ENCODE assay signal across 1 cellular context in the genomic region with DNA sequence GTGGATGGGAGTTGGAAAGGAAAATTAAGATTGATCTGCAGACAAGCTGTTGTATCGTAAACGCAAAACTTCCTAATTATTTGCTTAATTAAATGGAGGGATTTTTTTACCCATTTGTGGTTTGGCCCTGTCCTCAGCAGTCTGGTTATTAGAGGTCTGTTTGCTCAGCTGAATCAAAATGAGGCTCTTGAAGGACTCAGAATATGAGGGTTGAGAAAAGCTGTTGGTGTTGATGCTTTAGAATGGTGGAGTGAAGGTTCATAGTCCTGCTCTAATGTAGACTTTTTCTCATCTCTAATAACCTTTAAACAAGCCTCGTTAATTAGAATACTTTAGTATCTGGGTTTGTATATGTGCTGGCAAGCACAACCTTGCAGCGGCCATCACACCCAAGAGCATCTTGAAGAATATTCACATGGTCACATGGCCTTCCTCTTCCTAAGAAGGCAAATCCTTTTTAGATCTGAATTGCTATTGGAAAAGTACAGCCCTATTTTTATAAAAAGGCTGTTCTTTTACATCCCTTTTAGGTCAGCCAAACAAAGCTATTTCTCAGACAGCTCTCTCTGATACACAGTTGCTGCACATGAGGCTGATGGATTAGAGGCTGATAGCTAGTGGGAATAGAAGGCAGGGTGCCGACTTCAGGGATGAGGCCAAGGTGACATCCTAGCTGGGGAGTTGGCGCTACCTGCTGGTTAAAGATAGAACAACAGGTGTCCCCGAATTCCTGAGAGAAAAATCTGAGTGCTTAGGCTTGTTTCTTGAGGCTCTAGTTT.
TF ChIP-seq lines count a peak whose summit lies in the region.

No MANE protein-coding gene starts in this region.

TF ChIP-seq in GM12878, 131 proteins besides CTCF, POLR2A, EP300 and RAD21 (continued from another document and continues in another):
- TF ChIP-seq NR2C1 (IDR thresholded peaks at IDR 0.05) (no peak), USF2 (IDR thresholded peaks at IDR 0.05; ENCODE audit: borderline replicate concordance, low read depth, low read length) (no peak), MLLT1 (IDR thresholded peaks at IDR 0.05) (no peak), IKZF1 (conservative IDR thresholded peaks at IDR 0.05) (0 out of 2 replicates have a peak, but pooled peaks have one; percentile 31), PAX8 (IDR thresholded peaks at IDR 0.05) (no peak), SUPT20H (IDR thresholded peaks at IDR 0.05; ENCODE audit: borderline replicate concordance, control insufficient read depth, low read depth, low read length) (no peak), NFXL1 (IDR thresholded peaks at IDR 0.05; ENCODE audit: borderline replicate concordance) (no peak), NR2F1 (conservative IDR thresholded peaks at IDR 0.05) (no peak), POU2F2 (IDR thresholded peaks at IDR 0.05; ENCODE audit: borderline replicate concordance, low read depth, low read length) (0 out of 3 replicates have a peak, but pooled peaks have one; percentile 27), RELA (IDR thresholded peaks at IDR 0.05; ENCODE audit: borderline replicate concordance, partially characterized antibody) (no peak), FOS (IDR thresholded peaks at IDR 0.05; ENCODE audit: borderline replicate concordance, extremely low read depth, insufficient read length) (no peak), YY1 (IDR thresholded peaks at IDR 0.05; ENCODE audit: low read depth, low read length) (peak; percentile 43; the same call in 1 of the 2 replicates), BHLHE40 (IDR thresholded peaks at IDR 0.05; ENCODE audit: borderline replicate concordance in 1 of 2, low read depth in 2 of 2, low read length in 1 of 2) (no peak), ZBED1 (IDR thresholded peaks at IDR 0.05; ENCODE audit: borderline replicate concordance) (0 out of 2 replicates have a peak, but pooled peaks have one; percentile 30), HDAC2 (IDR thresholded peaks at IDR 0.05) (no peak), RCOR1 (conservative IDR thresholded peaks at IDR 0.05; ENCODE audit: low read depth, low read length) (no peak), BCL11A (IDR thresholded peaks at IDR 0.05; ENCODE audit: low read depth, low read length) (no peak), STAT1 (conservative IDR thresholded peaks at IDR 0.05) (no peak), POLR2AphosphoS5 (IDR thresholded peaks at IDR 0.05; ENCODE audit: low read length) (no peak), SRF (IDR thresholded peaks at IDR 0.05; ENCODE audit: low read depth in 2 of 2, low read length in 2 of 2) (no peak), NFIC (IDR thresholded peaks at IDR 0.05; ENCODE audit: low read depth, low read length) (no peak), KLF5 (IDR thresholded peaks at IDR 0.05; ENCODE audit: partially characterized antibody) (peak; percentile 28), FOXM1 (IDR thresholded peaks at IDR 0.05; ENCODE audit: low read depth, low read length) (no peak), CHD2 (IDR thresholded peaks at IDR 0.05; ENCODE audit: borderline replicate concordance, low read depth, low read length) (no peak), BRCA1 (IDR thresholded peaks at IDR 0.05; ENCODE audit: low read depth, low read length) (no peak), RBBP5 (conservative IDR thresholded peaks at IDR 0.05) (no peak), TCF3 (IDR thresholded peaks at IDR 0.05; ENCODE audit: borderline replicate concordance, insufficient read depth, low read depth, low read length) (0 out of 2 replicates have a peak, but pooled peaks have one; percentile 43), ZZZ3 (IDR thresholded peaks at IDR 0.05; ENCODE audit: control insufficient read depth, insufficient read length, low read depth) (no peak), SREBF1 (IDR thresholded peaks at IDR 0.05; ENCODE audit: low read length) (no peak), ATF7 (IDR thresholded peaks at IDR 0.05; ENCODE audit: low read depth) (0 out of 2 replicates have a peak, but pooled peaks have one; percentile 15), YBX1 (IDR thresholded peaks at IDR 0.05) (no peak), ZNF217 (IDR thresholded peaks at IDR 0.05) (no peak), IKZF2 (IDR thresholded peaks at IDR 0.05) (peak in 1 of 2 experiments; percentile 50; a peak in 2 of 4 replicates), TARDBP (IDR thresholded peaks at IDR 0.05; ENCODE audit: borderline replicate concordance) (no peak), ZNF24 (IDR thresholded peaks at IDR 0.05) (no peak), DPF2 (IDR thresholded peaks at IDR 0.05) (no peak), PML (IDR thresholded peaks at IDR 0.05; ENCODE audit: low read length) (no peak), RUNX3 (IDR thresholded peaks at IDR 0.05; ENCODE audit: low read length) (no peak; the same call in 1 of the 2 replicates), SMC3 (IDR thresholded peaks at IDR 0.05; ENCODE audit: borderline replicate concordance, low read length) (peak; percentile 94), SMAD5 (IDR thresholded peaks at IDR 0.05; ENCODE audit: low read depth) (no peak)
- TF ChIP-seq, protein P1, sequence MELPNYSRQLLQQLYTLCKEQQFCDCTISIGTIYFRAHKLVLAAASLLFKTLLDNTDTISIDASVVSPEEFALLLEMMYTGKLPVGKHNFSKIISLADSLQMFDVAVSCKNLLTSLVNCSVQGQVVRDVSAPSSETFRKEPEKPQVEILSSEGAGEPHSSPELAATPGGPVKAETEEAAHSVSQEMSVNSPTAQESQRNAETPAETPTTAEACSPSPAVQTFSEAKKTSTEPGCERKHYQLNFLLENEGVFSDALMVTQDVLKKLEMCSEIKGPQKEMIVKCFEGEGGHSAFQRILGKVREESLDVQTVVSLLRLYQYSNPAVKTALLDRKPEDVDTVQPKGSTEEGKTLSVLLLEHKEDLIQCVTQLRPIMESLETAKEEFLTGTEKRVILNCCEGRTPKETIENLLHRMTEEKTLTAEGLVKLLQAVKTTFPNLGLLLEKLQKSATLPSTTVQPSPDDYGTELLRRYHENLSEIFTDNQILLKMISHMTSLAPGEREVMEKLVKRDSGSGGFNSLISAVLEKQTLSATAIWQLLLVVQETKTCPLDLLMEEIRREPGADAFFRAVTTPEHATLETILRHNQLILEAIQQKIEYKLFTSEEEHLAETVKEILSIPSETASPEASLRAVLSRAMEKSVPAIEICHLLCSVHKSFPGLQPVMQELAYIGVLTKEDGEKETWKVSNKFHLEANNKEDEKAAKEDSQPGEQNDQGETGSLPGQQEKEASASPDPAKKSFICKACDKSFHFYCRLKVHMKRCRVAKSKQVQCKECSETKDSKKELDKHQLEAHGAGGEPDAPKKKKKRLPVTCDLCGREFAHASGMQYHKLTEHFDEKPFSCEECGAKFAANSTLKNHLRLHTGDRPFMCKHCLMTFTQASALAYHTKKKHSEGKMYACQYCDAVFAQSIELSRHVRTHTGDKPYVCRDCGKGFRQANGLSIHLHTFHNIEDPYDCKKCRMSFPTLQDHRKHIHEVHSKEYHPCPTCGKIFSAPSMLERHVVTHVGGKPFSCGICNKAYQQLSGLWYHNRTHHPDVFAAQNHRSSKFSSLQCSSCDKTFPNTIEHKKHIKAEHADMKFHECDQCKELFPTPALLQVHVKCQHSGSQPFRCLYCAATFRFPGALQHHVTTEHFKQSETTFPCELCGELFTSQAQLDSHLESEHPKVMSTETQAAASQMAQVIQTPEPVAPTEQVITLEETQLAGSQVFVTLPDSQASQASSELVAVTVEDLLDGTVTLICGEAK (IDR thresholded peaks at IDR 0.05; ENCODE audit: borderline replicate concordance): no peak
- TF ChIP-seq, protein P2, sequence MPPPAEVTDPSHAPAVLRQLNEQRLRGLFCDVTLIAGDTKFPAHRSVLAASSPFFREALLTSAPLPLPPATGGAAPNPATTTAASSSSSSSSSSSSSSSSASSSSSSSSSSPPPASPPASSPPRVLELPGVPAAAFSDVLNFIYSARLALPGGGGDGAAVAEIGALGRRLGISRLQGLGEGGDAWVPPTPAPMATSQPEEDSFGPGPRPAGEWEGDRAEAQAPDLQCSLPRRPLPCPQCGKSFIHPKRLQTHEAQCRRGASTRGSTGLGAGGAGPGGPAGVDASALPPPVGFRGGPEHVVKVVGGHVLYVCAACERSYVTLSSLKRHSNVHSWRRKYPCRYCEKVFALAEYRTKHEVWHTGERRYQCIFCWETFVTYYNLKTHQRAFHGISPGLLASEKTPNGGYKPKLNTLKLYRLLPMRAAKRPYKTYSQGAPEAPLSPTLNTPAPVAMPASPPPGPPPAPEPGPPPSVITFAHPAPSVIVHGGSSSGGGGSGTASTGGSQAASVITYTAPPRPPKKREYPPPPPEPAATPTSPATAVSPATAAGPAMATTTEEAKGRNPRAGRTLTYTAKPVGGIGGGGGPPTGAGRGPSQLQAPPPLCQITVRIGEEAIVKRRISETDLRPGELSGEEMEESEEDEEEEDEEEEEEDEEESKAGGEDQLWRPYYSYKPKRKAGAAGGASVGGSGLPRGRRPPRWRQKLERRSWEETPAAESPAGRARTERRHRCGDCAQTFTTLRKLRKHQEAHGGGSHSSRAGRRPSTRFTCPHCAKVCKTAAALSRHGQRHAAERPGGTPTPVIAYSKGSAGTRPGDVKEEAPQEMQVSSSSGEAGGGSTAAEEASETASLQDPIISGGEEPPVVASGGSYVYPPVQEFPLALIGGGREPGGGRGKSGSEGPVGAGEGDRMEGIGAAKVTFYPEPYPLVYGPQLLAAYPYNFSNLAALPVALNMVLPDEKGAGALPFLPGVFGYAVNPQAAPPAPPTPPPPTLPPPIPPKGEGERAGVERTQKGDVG (CRISPR knock-in tag; IDR thresholded peaks at IDR 0.05): no peak
- TF ChIP-seq, protein P3, sequence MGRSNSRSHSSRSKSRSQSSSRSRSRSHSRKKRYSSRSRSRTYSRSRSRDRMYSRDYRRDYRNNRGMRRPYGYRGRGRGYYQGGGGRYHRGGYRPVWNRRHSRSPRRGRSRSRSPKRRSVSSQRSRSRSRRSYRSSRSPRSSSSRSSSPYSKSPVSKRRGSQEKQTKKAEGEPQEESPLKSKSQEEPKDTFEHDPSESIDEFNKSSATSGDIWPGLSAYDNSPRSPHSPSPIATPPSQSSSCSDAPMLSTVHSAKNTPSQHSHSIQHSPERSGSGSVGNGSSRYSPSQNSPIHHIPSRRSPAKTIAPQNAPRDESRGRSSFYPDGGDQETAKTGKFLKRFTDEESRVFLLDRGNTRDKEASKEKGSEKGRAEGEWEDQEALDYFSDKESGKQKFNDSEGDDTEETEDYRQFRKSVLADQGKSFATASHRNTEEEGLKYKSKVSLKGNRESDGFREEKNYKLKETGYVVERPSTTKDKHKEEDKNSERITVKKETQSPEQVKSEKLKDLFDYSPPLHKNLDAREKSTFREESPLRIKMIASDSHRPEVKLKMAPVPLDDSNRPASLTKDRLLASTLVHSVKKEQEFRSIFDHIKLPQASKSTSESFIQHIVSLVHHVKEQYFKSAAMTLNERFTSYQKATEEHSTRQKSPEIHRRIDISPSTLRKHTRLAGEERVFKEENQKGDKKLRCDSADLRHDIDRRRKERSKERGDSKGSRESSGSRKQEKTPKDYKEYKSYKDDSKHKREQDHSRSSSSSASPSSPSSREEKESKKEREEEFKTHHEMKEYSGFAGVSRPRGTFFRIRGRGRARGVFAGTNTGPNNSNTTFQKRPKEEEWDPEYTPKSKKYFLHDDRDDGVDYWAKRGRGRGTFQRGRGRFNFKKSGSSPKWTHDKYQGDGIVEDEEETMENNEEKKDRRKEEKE (IDR thresholded peaks at IDR 0.05): no peak
- TF ChIP-seq, protein P4, sequence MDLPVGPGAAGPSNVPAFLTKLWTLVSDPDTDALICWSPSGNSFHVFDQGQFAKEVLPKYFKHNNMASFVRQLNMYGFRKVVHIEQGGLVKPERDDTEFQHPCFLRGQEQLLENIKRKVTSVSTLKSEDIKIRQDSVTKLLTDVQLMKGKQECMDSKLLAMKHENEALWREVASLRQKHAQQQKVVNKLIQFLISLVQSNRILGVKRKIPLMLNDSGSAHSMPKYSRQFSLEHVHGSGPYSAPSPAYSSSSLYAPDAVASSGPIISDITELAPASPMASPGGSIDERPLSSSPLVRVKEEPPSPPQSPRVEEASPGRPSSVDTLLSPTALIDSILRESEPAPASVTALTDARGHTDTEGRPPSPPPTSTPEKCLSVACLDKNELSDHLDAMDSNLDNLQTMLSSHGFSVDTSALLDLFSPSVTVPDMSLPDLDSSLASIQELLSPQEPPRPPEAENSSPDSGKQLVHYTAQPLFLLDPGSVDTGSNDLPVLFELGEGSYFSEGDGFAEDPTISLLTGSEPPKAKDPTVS (IDR thresholded peaks at IDR 0.05; ENCODE audit: low read depth, low read length): no peak
- TF ChIP-seq, protein P5, sequence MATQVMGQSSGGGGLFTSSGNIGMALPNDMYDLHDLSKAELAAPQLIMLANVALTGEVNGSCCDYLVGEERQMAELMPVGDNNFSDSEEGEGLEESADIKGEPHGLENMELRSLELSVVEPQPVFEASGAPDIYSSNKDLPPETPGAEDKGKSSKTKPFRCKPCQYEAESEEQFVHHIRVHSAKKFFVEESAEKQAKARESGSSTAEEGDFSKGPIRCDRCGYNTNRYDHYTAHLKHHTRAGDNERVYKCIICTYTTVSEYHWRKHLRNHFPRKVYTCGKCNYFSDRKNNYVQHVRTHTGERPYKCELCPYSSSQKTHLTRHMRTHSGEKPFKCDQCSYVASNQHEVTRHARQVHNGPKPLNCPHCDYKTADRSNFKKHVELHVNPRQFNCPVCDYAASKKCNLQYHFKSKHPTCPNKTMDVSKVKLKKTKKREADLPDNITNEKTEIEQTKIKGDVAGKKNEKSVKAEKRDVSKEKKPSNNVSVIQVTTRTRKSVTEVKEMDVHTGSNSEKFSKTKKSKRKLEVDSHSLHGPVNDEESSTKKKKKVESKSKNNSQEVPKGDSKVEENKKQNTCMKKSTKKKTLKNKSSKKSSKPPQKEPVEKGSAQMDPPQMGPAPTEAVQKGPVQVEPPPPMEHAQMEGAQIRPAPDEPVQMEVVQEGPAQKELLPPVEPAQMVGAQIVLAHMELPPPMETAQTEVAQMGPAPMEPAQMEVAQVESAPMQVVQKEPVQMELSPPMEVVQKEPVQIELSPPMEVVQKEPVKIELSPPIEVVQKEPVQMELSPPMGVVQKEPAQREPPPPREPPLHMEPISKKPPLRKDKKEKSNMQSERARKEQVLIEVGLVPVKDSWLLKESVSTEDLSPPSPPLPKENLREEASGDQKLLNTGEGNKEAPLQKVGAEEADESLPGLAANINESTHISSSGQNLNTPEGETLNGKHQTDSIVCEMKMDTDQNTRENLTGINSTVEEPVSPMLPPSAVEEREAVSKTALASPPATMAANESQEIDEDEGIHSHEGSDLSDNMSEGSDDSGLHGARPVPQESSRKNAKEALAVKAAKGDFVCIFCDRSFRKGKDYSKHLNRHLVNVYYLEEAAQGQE (IDR thresholded peaks at IDR 0.05; ENCODE audit: low read depth, low read length): no peak
